In the genomic region with DNA sequence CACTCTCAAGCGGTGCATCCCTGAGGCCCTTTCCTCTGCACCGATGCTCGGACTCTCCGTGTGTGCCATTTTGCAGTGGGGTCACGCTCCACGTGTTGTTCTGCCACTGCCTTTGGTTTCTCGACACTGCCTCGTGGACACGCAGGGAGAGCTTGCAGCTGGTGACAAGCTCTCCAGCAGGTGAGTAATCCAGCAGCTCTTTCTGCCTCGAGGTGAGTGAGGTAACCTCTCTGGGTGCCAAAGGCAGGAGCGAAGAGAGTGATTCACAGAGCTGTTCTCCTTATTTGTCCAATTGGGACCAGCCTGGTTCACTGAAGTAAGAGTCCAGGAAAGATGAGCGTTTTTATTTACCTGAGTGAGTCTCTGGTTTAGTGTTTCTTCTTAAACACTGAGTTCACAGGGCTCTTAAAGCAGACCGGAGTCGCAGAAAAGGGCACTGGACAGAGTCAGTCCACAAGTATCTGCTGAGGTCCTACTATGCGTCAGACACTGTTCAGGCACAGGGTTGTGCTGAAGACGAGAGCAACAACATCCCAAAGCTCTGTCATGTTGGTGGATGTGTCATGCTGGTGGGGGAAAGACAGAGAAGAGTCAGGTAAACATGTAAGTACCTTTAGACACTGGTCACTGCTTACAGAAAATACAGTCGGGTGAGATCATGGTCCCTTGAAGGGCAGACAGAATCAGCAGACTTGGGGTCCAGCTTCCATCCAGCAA, we compare ENCODE assay signal across 14 cellular contexts.
DNase-seq lines count a peak whose midpoint lies in the region; ATAC-seq and TF ChIP-seq lines count a peak whose summit lies in the region.
"Had no signal": no experiment of that assay in that cellular context is flagged by ENCODE, and none has a peak within 500 bp of the region (broad histone marks: within the 10 kb centered on the region; RNA-seq: fewer than 3 reads in every experiment).

No MANE protein-coding gene starts in this region.

- H3K27me3 ChIP-seq in PC-3 (ENCODE audit: low read length) (no peaks in the 10 kb centered on the region), foreskin keratinocyte (no peaks in the 10 kb centered on the region)
- H3K27me3 ChIP-seq: gastroesophageal sphincter had no signal

- POLR2A ChIA-PET in HEK293 (lab: Yijun Ruan, JAX) (no interaction called here), PC-3 (lab: Charles Lee; ENCODE audit: unreplicated experiment) (no interaction called here)

- CTCF ChIA-PET in HEK293 (lab: Yijun Ruan, JAX) (interaction anchor here (0.7 kb wide), 2 partner anchors 124 to 1522 kb away, joined by 3 to 4 read pairs; no protein-coding TSS in a partner anchor), PC-3 (lab: Charles Lee) (interaction anchor here (0.5 to 0.6 kb wide), 3 partner anchors 29 to 541 kb away, joined by 3 read pairs; no protein-coding TSS in a partner anchor)

- H3F3A ChIP-seq in PC-3 (ENCODE audit: low read length, unreplicated experiment), result no peaks in the 10 kb centered on the region

- TF ChIP-seq CTCF in HEK293 (tag by site-specific recombination; IDR thresholded peaks at IDR 0.05), result no peak
- no peak for TF ChIP-seq CTCF in PC-3 (conservative IDR thresholded peaks at IDR 0.05; ENCODE audit: low read depth, low read length)
- TF ChIP-seq CTCF in foreskin keratinocyte (conservative IDR thresholded peaks at IDR 0.05), result no peak

- intact Hi-C loops in PC-3 (cut with micrococcal nuclease), result no loop called here

- H3K9ac ChIP-seq in PC-3 (ENCODE audit: low read length), result no peak overlapping the region

- DNase-seq in PC-3, result peak; percentile 92
- peak; percentile 98 to 99 for DNase-seq in foreskin keratinocyte
- peak; percentile 91 for DNase-seq in renal cortical epithelial cell (ENCODE audit: low read depth)
- no peak for DNase-seq in germinal center (ENCODE audit: low spot score)
- DNase-seq in activated gamma-delta T cell treated with Interleukin-2 at 50 U/mL for 16 hours, result no peak
- DNase-seq in activated T-cell treated with anti-CD3 and anti-CD28 coated beads, Interleukin-2, amount 50 U/mL, for 48 hours, result no peak
- DNase-seq: activated naive CD4-positive, alpha-beta T cell; effector memory CD4-positive, alpha-beta T cell; NCI-H1417; Right ventricle myocardium superior; stimulated activated CD4-positive, alpha-beta T cell treated with anti-CD3 and anti-CD28 coated beads, Interleukin-4, amount 100 ng/mL, for 4 hours had no signal

- peak overlapping the region; percentile 41; the same call in 1 of the 2 replicates for H3K4me2 ChIP-seq in PC-3 (ENCODE audit: low read length)

- no TSS peak for BruUV-seq in PC-3 (replicated peaks; lab: Mats Ljungman, UMichigan)

- H3K9me3 ChIP-seq in HEK293 (ENCODE audit: control insufficient read depth, insufficient read depth, low read depth, low read length), result no peaks in the 10 kb centered on the region
- H3K9me3 ChIP-seq in PC-3 (ENCODE audit: low read length), result no peaks in the 10 kb centered on the region
- H3K9me3 ChIP-seq: gastroesophageal sphincter had no signal

- H3K4me3 ChIP-seq in HEK293 (ENCODE audit: low read depth, low read length) (no peak overlapping the region), PC-3 (ENCODE audit: low read length) (no peak overlapping the region)
- H3K4me3 ChIP-seq: gastroesophageal sphincter had no signal

- H3K79me2 ChIP-seq in PC-3 (ENCODE audit: low read length), result no peaks in the 10 kb centered on the region

- H4K20me1 ChIP-seq in PC-3 (ENCODE audit: low read length), result no peaks in the 10 kb centered on the region

- no peaks in the 10 kb centered on the region for H3K9me2 ChIP-seq in PC-3 (replicated peaks; ENCODE audit: low read length)

- peak overlapping the region; percentile 43; the same call in 1 of the 2 replicates for H2AFZ ChIP-seq in PC-3 (ENCODE audit: low read length)

- ATAC-seq in PC-3 (peak; percentile 93), foreskin keratinocyte (peak; percentile 95)
- ATAC-seq: gastroesophageal sphincter; stimulated activated effector memory CD8-positive, alpha-beta T cell treated with anti-CD3 and anti-CD28 coated beads, Interleukin-12 subunit alpha, Interleukin-12 subunit beta, amount 100 ng/mL, for 72 hours had no signal

- no peaks in the 10 kb centered on the region for H3K4me1 ChIP-seq in HEK293 (ENCODE audit: control insufficient read depth, insufficient read depth, low read length)
- H3K4me1 ChIP-seq in PC-3 (ENCODE audit: insufficient read depth, low read length), result peaks cover 27% of the 10 kb centered on the region
- H3K4me1 ChIP-seq in foreskin keratinocyte, result peaks cover 21% of the 10 kb centered on the region
- H3K4me1 ChIP-seq: gastroesophageal sphincter had no signal

- H3K36me3 ChIP-seq in HEK293 (ENCODE audit: control insufficient read depth in 2 of 2, insufficient read depth in 1 of 2, low read length in 2 of 2), result no peaks in the 10 kb centered on the region
- H3K36me3 ChIP-seq in PC-3 (ENCODE audit: low read depth, low read length), result no peaks in the 10 kb centered on the region
- H3K36me3 ChIP-seq: gastroesophageal sphincter had no signal

- no peak overlapping the region for H3K27ac ChIP-seq in HEK293 (ENCODE audit: extremely low read depth, low read depth, low read length)
- H3K27ac ChIP-seq in PC-3 (ENCODE audit: low read length), result peak overlapping the region; percentile 70
- H3K27ac ChIP-seq in foreskin keratinocyte, result peak overlapping the region; percentile 92
- H3K27ac ChIP-seq: gastroesophageal sphincter had no signal

TF ChIP-seq in HEK293, 187 proteins besides CTCF, POLR2A, EP300 and RAD21:
- TF ChIP-seq ZNF571 (tag by site-specific recombination; IDR thresholded peaks at IDR 0.05) (no peak), ZNF37A (tag by site-specific recombination; IDR thresholded peaks at IDR 0.05) (no peak), SP3 (tag by site-specific recombination; IDR thresholded peaks at IDR 0.05) (no peak), ZNF184 (tag by site-specific recombination; IDR thresholded peaks at IDR 0.05) (0 out of 2 replicates have a peak, but pooled peaks have one; percentile 30), ZNF624 (tag by site-specific recombination; IDR thresholded peaks at IDR 0.05) (no peak), ZBTB17 (tag by site-specific recombination; IDR thresholded peaks at IDR 0.05) (0 out of 2 replicates have a peak, but pooled peaks have one; percentile 16)

Comparison
In these comparisons a context has a peak if more than half of its experiments do, and no peak if none do; other contexts are left out.
1. DNase-seq: peak in PC-3 (single experiment), foreskin keratinocyte (2 of 2) and renal cortical epithelial cell (single experiment); none in germinal center (single experiment), activated gamma-delta T cell treated with Interleukin-2 at 50 U/mL for 16 hours (single experiment) and activated T-cell treated with anti-CD3 and anti-CD28 coated beads, Interleukin-2, amount 50 U/mL, for 48 hours (0 of 2).